ENCODE assay signal across 26 cellular contexts in the genomic region with DNA sequence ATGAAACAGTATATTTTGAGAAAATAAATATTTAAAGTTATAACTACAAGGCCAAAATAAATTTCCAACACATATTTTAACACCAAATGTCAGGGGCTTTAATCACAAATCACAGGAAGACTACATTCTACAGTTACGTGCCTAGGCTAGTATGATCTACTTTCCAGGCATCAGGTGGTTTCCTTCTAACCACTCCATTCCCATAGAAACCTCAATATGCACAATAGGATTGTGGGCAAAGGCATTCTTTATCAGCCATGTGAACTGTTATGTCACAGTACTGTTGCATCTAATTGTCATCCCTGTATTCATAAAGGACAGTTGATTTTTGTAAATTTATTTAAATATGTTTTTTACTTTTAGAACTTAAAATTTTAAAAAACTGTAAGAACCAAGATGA.
"Had no signal": no experiment of that assay in that cellular context is flagged by ENCODE, and none has a peak within 500 bp of the region (broad histone marks: within the 10 kb centered on the region; RNA-seq: fewer than 3 reads in every experiment).

No MANE protein-coding gene starts in this region.

- ATAC-seq: heart right ventricle; left cardiac atrium; left lobe of liver; lower lobe of right lung; mucosa of descending colon; naive thymus-derived CD4-positive, alpha-beta T cell; natural killer cell treated with Interleukin-12 subunit alpha and Interleukin-12 subunit beta and Interleukin-15 and Interleukin-18, amount 100 ng/mL, for 72 hours; right lobe of liver; stimulated activated naive B cell treated with anti-CD40 and anti-IgM and Interleukin-4, amounts not matched to agents 10 μg/mL and 1 μg/mL and 100 μg/mL, for 72 hours; stimulated activated naive CD8-positive, alpha-beta T cell treated with anti-CD3 and anti-CD28 coated beads, Interleukin-15, Interleukin-2, amounts not matched to agents 100 U/mL and 50 U/mL, for 24 hours had no signal

- H3K36me3 ChIP-seq: ovary had no signal

- H3K9me3 ChIP-seq: mucosa of descending colon, ovary, right atrium auricular region, right lobe of liver, testis, thyroid gland, transverse colon had no signal

- H3K4me3 ChIP-seq: heart right ventricle, hepatocyte, lower lobe of right lung, mucosa of descending colon, ovary, right atrium auricular region, right lobe of liver, skin epidermis, stomach, testis, thyroid gland, transverse colon, upper lobe of left lung had no signal

- DNase-seq: heart right ventricle; islet precursor cell; kidney glomerular epithelial cell; left cardiac atrium; lower lobe of right lung; midbrain; mucosa of descending colon; naive thymus-derived CD4-positive, alpha-beta T cell; ovary; right lobe of liver; stimulated activated CD4-positive, alpha-beta T cell treated with anti-CD3 and anti-CD28 coated beads, Interleukin-12 subunit alpha, Interleukin-12 subunit beta, amount 100 ng/mL, for 4 hours; stimulated activated CD4-positive, alpha-beta T cell treated with anti-CD3 and anti-CD28 coated beads, Interleukin-15, amount 100 ng/mL, for 24 hours; stimulated activated CD4-positive, alpha-beta T cell treated with anti-CD3 and anti-CD28 coated beads, Interleukin-2, amount 100 ng/mL, for 24 hours; stimulated activated CD4-positive, alpha-beta T cell treated with anti-CD3 and anti-CD28 coated beads, Interleukin-4, amount 100 ng/mL, for 1 hour; stimulated activated naive B cell treated with anti-CD40 and anti-IgM and Interleukin-4, amounts not matched to agents 10 μg/mL and 1 μg/mL and 100 μg/mL, for 72 hours; stimulated activated naive CD8-positive, alpha-beta T cell treated with anti-CD3 and anti-CD28 coated beads, Interleukin-15, Interleukin-2, amounts not matched to agents 100 U/mL and 50 U/mL, for 24 hours; stomach; testis; thyroid gland; transverse colon; upper lobe of left lung had no signal

- H3K27ac ChIP-seq: heart right ventricle, hepatocyte, lower lobe of right lung, ovary, right atrium auricular region, right lobe of liver, skin epidermis, stomach, testis, thyroid gland, transverse colon, upper lobe of left lung had no signal

- H3K4me1 ChIP-seq: heart right ventricle, lower lobe of right lung, right atrium auricular region, right lobe of liver, testis, upper lobe of left lung had no signal

- H3K27me3 ChIP-seq: heart right ventricle, hepatocyte, ovary, right atrium auricular region, right lobe of liver, stomach, testis, thyroid gland, transverse colon, upper lobe of left lung had no signal
